In the genomic region with DNA sequence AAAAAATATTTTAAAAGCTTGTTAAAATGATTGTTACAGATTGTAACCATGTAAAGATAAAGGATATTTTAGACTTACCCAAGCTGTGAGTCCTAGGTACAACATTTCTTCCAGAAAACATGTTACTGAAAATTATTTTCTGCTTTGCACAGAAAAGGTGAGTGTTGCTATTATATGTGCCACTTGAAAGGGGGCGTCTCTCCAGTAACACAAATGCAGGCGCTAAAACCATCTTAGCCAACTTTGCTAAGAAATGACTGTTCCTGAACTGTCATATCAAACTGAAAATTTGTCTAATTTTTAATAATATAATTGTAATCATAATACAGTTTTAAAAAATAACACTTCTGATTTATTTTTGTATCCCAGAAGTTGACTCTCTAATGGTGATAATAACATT, we compare ENCODE assay signal across 25 cellular contexts.
"Had no signal": no experiment of that assay in that cellular context is flagged by ENCODE, and none has a peak within 500 bp of the region (broad histone marks: within the 10 kb centered on the region; RNA-seq: fewer than 3 reads in every experiment).

No MANE protein-coding gene starts in this region.

- H3K4me3 Mint-ChIP-seq: endodermal cell, mesothelial cell of epicardium, naive B cell had no signal

- DNase-seq: dermis blood vessel endothelial cell; dorsolateral prefrontal cortex; effector CD4-positive, alpha-beta T cell; effector memory CD4-positive, alpha-beta T cell; endodermal cell; erythroblast; esophagus squamous epithelium; foreskin fibroblast; foreskin melanocyte; gastrocnemius medialis; glutamatergic neuron; head of caudate nucleus; heart right ventricle; hippocampal formation; left cardiac atrium; left lung; left ventricle myocardium superior; lower lobe of right lung; mesenchymal stem cell; mucosa of descending colon; naive B cell had no signal

- H3K27ac Mint-ChIP-seq: endodermal cell, mesothelial cell of epicardium, naive B cell had no signal

- H3K9me3 Mint-ChIP-seq: endodermal cell, mesothelial cell of epicardium, naive B cell had no signal

- H3K4me1 ChIP-seq: esophagus squamous epithelium, gastrocnemius medialis, left lung, lower lobe of right lung had no signal

- H3K27me3 ChIP-seq: gastrocnemius medialis, heart right ventricle, left lung had no signal

- H3K36me3 ChIP-seq: esophagus squamous epithelium, gastrocnemius medialis, heart right ventricle, left lung, lower lobe of right lung had no signal

- H3K27ac ChIP-seq: coronary artery, dorsolateral prefrontal cortex, epithelial cell of prostate, esophagus squamous epithelium, gastrocnemius medialis, heart right ventricle, left lung, lower lobe of right lung had no signal

- ATAC-seq: esophagus mucosa, gastrocnemius medialis, heart right ventricle, left cardiac atrium, left lung, left ventricle myocardium superior, lower lobe of right lung, mucosa of descending colon had no signal

- H3K4me3 ChIP-seq: coronary artery, dorsolateral prefrontal cortex, esophagus squamous epithelium, gastrocnemius medialis, heart right ventricle, left lung, lower lobe of right lung, mucosa of descending colon had no signal

- H3K27me3 Mint-ChIP-seq: naive B cell had no signal

- H3K36me3 Mint-ChIP-seq: mesothelial cell of epicardium, naive B cell had no signal

- H3K9me3 ChIP-seq: esophagus squamous epithelium, gastrocnemius medialis, heart right ventricle, left lung, lower lobe of right lung, mucosa of descending colon had no signal
